In genomic region chr12:40622246-40622838, GRCh38 we compare ENCODE assay signal across 8 cellular contexts.
DNase-seq lines count a peak whose midpoint lies in the region; ATAC-seq and TF ChIP-seq lines count a peak whose summit lies in the region.

No MANE protein-coding gene starts in this region.

- H3K27ac ChIP-seq in PC-9: no peak overlapping the region
- no peak overlapping the region for H3K27ac ChIP-seq in lower lobe of right lung
- no peak overlapping the region for H3K27ac ChIP-seq in tibial artery

- TF ChIP-seq CTCF in GM12864 (IDR thresholded peaks at IDR 0.05; ENCODE audit: low read depth, low read length, missing control alignments) (peak; percentile 74), PC-9 (conservative IDR thresholded peaks at IDR 0.05) (peak; percentile 86), lower lobe of right lung (IDR thresholded peaks at IDR 0.05) (peak; percentile 73), tibial artery (IDR thresholded peaks at IDR 0.05) (peak; percentile 59 to 61)

- H3K9me3 ChIP-seq in PC-9 (ENCODE audit: insufficient read depth, low read depth) (no peaks in the 10 kb centered on the region), lower lobe of right lung (no peaks in the 10 kb centered on the region), tibial artery (no peaks in the 10 kb centered on the region)

- in situ Hi-C loops in ACHN (cut with HindIII; ENCODE audit: low pct_ligation_motif_present, low pct_unique_long_range_greater_than_20kb, low sequenced_read_pairs): no loop called here

- no peak overlapping the region for H2AFZ ChIP-seq in PC-9

- POLR2A ChIA-PET in PC-9 (lab: Charles Lee; ENCODE audit: unreplicated experiment): no interaction called here

- H3K4me3 ChIP-seq in GM12864 (ENCODE audit: low read depth, low read length) (no peak overlapping the region), PC-9 (no peak overlapping the region), lower lobe of right lung (no peak overlapping the region), tibial artery (no peak overlapping the region)

- BruUV-seq in PC-9 (replicated peaks; lab: Mats Ljungman, UMichigan): no TSS peak

- DNase-seq in ACHN: peak; percentile 69
- peak; percentile 19 for DNase-seq in GM12864 (ENCODE audit: low read depth)
- DNase-seq in HS-5 (ENCODE audit: low read depth): peak; percentile 47
- peak in 1 of 2 experiments; percentile 30 for DNase-seq in PC-9
- peak; percentile 44 for DNase-seq in dedifferentiated amniotic fluid mesenchymal stem cell (ENCODE audit: extremely low spot score)
- peak; percentile 48 for DNase-seq in lower lobe of right lung
- peak in 1 of 2 donors; percentile 60 for DNase-seq in tibial artery
- DNase-seq in activated CD4-positive, CD25-positive, alpha-beta regulatory T cell (lab: John Stamatoyannopoulos, UW): no peak

- intact Hi-C loops in PC-9 (cut with micrococcal nuclease; ENCODE audit: unreplicated experiment) (loop anchor here (1.0 to 5.0 kb wide), 2 partner anchors 285 to 299 kb away; no protein-coding TSS in a partner anchor), lower lobe of right lung (cut with DNase I) (loop anchor here (5.0 kb wide), 1 partner anchor 300 kb away; no protein-coding TSS in a partner anchor), tibial artery (cut with DNase I; ENCODE audit: low total_unique reads) (no loop called here)

- no peak overlapping the region for H3K4me2 ChIP-seq in PC-9

- no peaks in the 10 kb centered on the region for H3F3A ChIP-seq in PC-9 (ENCODE audit: insufficient read depth, low read depth)

- no peaks in the 10 kb centered on the region for H3K79me2 ChIP-seq in PC-9 (ENCODE audit: low read depth)

- CTCF ChIA-PET in PC-9 (lab: Charles Lee): no interaction called here

- H3K9me2 ChIP-seq in PC-9 (ENCODE audit: insufficient read depth): no peaks in the 10 kb centered on the region

- no peaks in the 10 kb centered on the region for H3K36me3 ChIP-seq in PC-9 (ENCODE audit: low read depth)
- H3K36me3 ChIP-seq in lower lobe of right lung: no peaks in the 10 kb centered on the region
- no peaks in the 10 kb centered on the region for H3K36me3 ChIP-seq in tibial artery

- no peaks in the 10 kb centered on the region for H3K4me1 ChIP-seq in PC-9 (replicated peaks; ENCODE audit: insufficient read depth)
- H3K4me1 ChIP-seq in lower lobe of right lung: no peaks in the 10 kb centered on the region
- no peaks in the 10 kb centered on the region for H3K4me1 ChIP-seq in tibial artery

- H4K20me1 ChIP-seq in PC-9 (ENCODE audit: insufficient read depth): no peaks in the 10 kb centered on the region

- peak in 1 of 2 donors; percentile 65 for ATAC-seq in lower lobe of right lung

- H3K27me3 ChIP-seq in PC-9 (ENCODE audit: insufficient read depth, low read depth): no peaks in the 10 kb centered on the region
- no peaks in the 10 kb centered on the region for H3K27me3 ChIP-seq in lower lobe of right lung (ENCODE audit: low read depth)
- no peaks in the 10 kb centered on the region for H3K27me3 ChIP-seq in tibial artery

Comparison
In these comparisons a context has a peak if more than half of its experiments do, and no peak if none do; other contexts are left out.
1. DNase-seq: peak in ACHN (single experiment), GM12864 (single experiment), HS-5 (single experiment), dedifferentiated amniotic fluid mesenchymal stem cell (single experiment) and lower lobe of right lung (single experiment); none in activated CD4-positive, CD25-positive, alpha-beta regulatory T cell (0 of 4).
2. Peak in every context shown above with its lines, with median percentiles within 50 percentile points of each other: CTCF ChIP-seq.